ENCODE assay signal across 32 cellular contexts in genomic region chr1:23238565-23238964, GRCh38. TPM values are rescaled to one million over a fixed set of nuclear protein-coding genes. Genes with fewer than 3 reads are reported as not detected.
"Had no signal": no experiment of that assay in that cellular context is flagged by ENCODE, and none has a peak within 500 bp of the region (broad histone marks: within the 10 kb centered on the region; RNA-seq: fewer than 3 reads in every experiment).

No MANE protein-coding gene starts in this region.

- H3K27me3 ChIP-seq: pancreas, sigmoid colon, tibial nerve, uterus had no signal

- H3K27ac ChIP-seq: left ventricle myocardium inferior, pancreas, prostate gland, sigmoid colon, tibial nerve, uterus had no signal

- DNase-seq: hypothalamus; immature natural killer cell; kidney; left colon; left ventricle myocardium inferior; midbrain; mucosa of descending colon; naive thymus-derived CD4-positive, alpha-beta T cell; nucleus accumbens; pancreas; posterior cingulate gyrus; retina; right cardiac atrium; sigmoid colon; small intestine; stimulated activated CD4-positive, alpha-beta T cell treated with anti-CD3 and anti-CD28 coated beads, Interleukin-1b, Interleukin-23, amount 100 ng/mL, for 48 hours; stimulated activated CD4-positive, alpha-beta T cell treated with anti-CD3 and anti-CD28 coated beads, Interleukin-2, amount 100 ng/mL, for 48 hours; stimulated activated CD4-positive, alpha-beta T cell treated with anti-CD3 and anti-CD28 coated beads, Interleukin-4, amount 100 ng/mL, for 4 hours; stimulated activated CD8-positive, alpha-beta memory T cell treated with anti-CD3 and anti-CD28 coated beads, Interleukin-4, amount 100 ng/mL, for 48 hours; stimulated activated naive CD4-positive, alpha-beta T cell treated with Interleukin-2 at 50 U/mL for 16 hours; stimulated activated naive CD8-positive, alpha-beta T cell treated with anti-CD3 and anti-CD28 coated beads, Interleukin-15, amount 100 ng/mL, for 72 hours; substantia nigra; uterus had no signal

- H3K4me1 ChIP-seq: left ventricle myocardium inferior, pancreas, prostate gland, sigmoid colon, tibial nerve, uterus had no signal

- FAIRE-seq: islet of Langerhans, kidney, pancreas, small intestine had no signal

- H3K36me3 ChIP-seq: left ventricle myocardium inferior, pancreas, prostate gland, sigmoid colon, tibial nerve, uterus had no signal

- ATAC-seq: left colon; mucosa of descending colon; naive thymus-derived CD4-positive, alpha-beta T cell; natural killer cell treated with Interleukin-12 subunit alpha and Interleukin-12 subunit beta and Interleukin-15 and Interleukin-18, amount 100 ng/mL, for 72 hours; pancreas; right cardiac atrium; stimulated activated memory B cell treated with anti-CD40 and anti-IgM and Interleukin-4, amounts not matched to agents 10 μg/mL and 1 μg/mL and 100 μg/mL, for 72 hours; stimulated activated naive CD8-positive, alpha-beta T cell treated with anti-CD3 and anti-CD28 coated beads, Interleukin-15, amount 100 ng/mL, for 72 hours had no signal

- H3K9me3 ChIP-seq: left ventricle myocardium inferior, mucosa of descending colon, pancreas, prostate gland, sigmoid colon, tibial nerve, uterus had no signal

- H3K4me3 ChIP-seq: left ventricle myocardium inferior, lung, mucosa of descending colon, pancreas, prostate gland, sigmoid colon, tibial nerve, uterus had no signal

RNA-seq across cellular contexts. Expression of gene HTR1D, which starts 21.3 kb away (rescaled TPM):
- total RNA-seq: lower leg skin; mesenteric fat pad; naive thymus-derived CD4-positive, alpha-beta T cell; natural killer cell treated with Interleukin-12 subunit alpha and Interleukin-12 subunit beta and Interleukin-15 and Interleukin-18, amount 100 ng/mL, for 72 hours; right cardiac atrium; sigmoid colon; uterus had no signal
- polyA plus RNA-seq: immature natural killer cell; naive thymus-derived CD4-positive, alpha-beta T cell; neural cell had no signal
